1 cellular context compared by ENCODE assay signal in the genomic region with DNA sequence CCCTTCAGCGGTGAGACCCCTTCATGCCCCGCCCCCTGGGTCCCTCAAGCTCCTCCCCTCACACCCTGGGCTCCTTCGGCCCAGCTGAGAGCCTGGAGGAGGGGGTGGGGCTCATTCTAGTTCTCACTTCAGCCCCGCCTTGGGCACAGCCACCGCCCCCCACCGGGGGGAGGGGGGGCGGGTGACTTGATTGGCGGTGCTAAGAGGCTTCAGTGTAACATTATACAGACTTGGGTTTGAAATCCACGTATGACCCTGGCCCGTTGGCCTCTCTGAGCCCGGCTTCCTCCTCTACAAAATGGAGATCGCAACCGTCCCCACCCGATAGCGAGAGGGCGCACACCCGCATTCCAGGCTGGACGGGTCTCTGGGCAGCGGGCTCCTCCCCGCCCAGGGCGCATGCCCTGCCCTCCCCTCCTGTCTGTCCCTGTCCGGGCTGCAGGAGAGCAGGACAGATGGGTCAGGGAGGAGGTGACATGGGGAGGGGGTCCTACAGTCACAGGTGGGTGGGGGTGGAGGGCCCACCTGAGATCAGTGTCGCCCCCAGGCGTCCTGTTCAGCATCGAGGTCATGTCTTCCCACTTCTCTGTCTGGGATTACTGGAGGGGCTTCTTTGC.
TF ChIP-seq lines count a peak whose summit lies in the region.

No MANE protein-coding gene starts in this region.

TF ChIP-seq in WTC11, 78 proteins besides CTCF, POLR2A, EP300 and RAD21 (continued from another document):
- TF ChIP-seq, protein P1, sequence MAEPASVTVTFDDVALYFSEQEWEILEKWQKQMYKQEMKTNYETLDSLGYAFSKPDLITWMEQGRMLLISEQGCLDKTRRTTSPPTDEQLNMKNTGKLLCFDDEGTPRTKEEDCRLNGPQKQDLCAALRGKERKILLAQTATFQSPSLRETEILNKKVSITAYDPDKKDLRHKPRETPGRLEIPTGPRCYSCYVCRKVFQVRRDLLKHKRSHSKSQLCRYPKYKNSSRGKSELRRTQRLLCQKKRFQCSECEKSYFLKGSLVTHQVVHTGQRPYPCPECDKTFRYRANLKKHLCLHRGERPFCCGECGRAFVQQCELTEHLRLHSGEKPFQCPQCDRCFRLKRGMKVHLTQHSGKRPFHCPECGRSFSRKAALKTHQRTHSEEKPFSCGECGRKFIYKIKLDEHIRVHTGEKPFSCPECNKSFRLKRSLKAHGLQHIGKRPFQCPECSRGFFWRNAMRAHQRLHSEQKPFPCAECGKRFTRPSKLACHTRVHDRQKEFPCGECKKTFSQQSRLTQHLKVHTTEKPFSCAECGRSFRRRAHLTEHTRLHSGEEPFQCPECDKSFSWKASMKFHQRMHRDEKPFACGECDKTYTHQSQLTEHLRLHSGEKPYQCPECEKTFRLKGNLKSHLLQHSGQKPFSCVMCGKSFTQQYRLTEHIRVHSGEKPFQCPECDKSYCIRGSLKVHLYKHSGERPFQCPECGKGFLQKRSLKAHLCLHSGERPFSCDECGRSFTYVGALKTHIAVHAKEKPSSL (CRISPR knock-in tag; conservative IDR thresholded peaks at IDR 0.05), result no peak
- no peak for TF ChIP-seq JUN (CRISPR knock-in tag; IDR thresholded peaks at IDR 0.05)
- TF ChIP-seq, protein P2, sequence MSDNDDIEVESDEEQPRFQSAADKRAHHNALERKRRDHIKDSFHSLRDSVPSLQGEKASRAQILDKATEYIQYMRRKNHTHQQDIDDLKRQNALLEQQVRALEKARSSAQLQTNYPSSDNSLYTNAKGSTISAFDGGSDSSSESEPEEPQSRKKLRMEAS (CRISPR knock-in tag; IDR thresholded peaks at IDR 0.05), result peak; percentile 52; the same call in 1 of the 2 replicates
- 0 out of 2 replicates have a peak, but pooled peaks have one; percentile 39 for TF ChIP-seq SMAD3 (CRISPR knock-in tag; IDR thresholded peaks at IDR 0.05; ENCODE audit: borderline replicate concordance)
- no peak for TF ChIP-seq FOXJ3 (CRISPR knock-in tag; IDR thresholded peaks at IDR 0.05; ENCODE audit: borderline replicate concordance)
- peak; percentile 55; the same call in 1 of the 2 replicates for TF ChIP-seq TEAD4 (CRISPR knock-in tag; IDR thresholded peaks at IDR 0.05)
- no peak for TF ChIP-seq MXD4 (CRISPR knock-in tag; IDR thresholded peaks at IDR 0.05; ENCODE audit: borderline replicate concordance)
- TF ChIP-seq JAZF1 (CRISPR knock-in tag; IDR thresholded peaks at IDR 0.05), result no peak
- TF ChIP-seq, protein P3, sequence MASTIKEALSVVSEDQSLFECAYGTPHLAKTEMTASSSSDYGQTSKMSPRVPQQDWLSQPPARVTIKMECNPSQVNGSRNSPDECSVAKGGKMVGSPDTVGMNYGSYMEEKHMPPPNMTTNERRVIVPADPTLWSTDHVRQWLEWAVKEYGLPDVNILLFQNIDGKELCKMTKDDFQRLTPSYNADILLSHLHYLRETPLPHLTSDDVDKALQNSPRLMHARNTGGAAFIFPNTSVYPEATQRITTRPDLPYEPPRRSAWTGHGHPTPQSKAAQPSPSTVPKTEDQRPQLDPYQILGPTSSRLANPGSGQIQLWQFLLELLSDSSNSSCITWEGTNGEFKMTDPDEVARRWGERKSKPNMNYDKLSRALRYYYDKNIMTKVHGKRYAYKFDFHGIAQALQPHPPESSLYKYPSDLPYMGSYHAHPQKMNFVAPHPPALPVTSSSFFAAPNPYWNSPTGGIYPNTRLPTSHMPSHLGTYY (CRISPR knock-in tag; IDR thresholded peaks at IDR 0.05), result no peak
- TF ChIP-seq, protein P4, sequence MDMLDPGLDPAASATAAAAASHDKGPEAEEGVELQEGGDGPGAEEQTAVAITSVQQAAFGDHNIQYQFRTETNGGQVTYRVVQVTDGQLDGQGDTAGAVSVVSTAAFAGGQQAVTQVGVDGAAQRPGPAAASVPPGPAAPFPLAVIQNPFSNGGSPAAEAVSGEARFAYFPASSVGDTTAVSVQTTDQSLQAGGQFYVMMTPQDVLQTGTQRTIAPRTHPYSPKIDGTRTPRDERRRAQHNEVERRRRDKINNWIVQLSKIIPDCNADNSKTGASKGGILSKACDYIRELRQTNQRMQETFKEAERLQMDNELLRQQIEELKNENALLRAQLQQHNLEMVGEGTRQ (CRISPR knock-in tag; IDR thresholded peaks at IDR 0.05), result no peak
- TF ChIP-seq CBFB (CRISPR knock-in tag; IDR thresholded peaks at IDR 0.05; ENCODE audit: low read depth), result no peak
